32 cellular contexts compared by ENCODE assay signal in genomic region chr20:45999908-46000570, GRCh38. TPM values are rescaled to one million over a fixed set of nuclear protein-coding genes. Genes with fewer than 3 reads are reported as not detected.
A peak's percentile ranks its signal among the peaks of the same experiment; 100 is the strongest.
DNase-seq lines count a peak whose midpoint lies in the region; ATAC-seq and TF ChIP-seq lines count a peak whose summit lies in the region.
"Had no signal": no experiment of that assay in that cellular context is flagged by ENCODE, and none has a peak within 500 bp of the region (broad histone marks: within the 10 kb centered on the region; RNA-seq: fewer than 3 reads in every experiment).

No MANE protein-coding gene starts in this region.

- no peaks in the 10 kb centered on the region for H3K9me2 ChIP-seq in GM23338 (ENCODE audit: insufficient read depth)

- peak overlapping the region; percentile 29; the same call in 1 of the 2 replicates for H2AFZ ChIP-seq in GM23338

- H3K36me3 Mint-ChIP-seq in CD14-positive monocyte: peaks cover 11 to 20% of the 10 kb centered on the region in 2 donors
- no peaks in the 10 kb centered on the region for H3K36me3 Mint-ChIP-seq in GM23338 (ENCODE audit: low read depth)
- H3K36me3 Mint-ChIP-seq in chondrocyte (ENCODE audit: low read depth): no peaks in the 10 kb centered on the region
- no peaks in the 10 kb centered on the region for H3K36me3 Mint-ChIP-seq in nephron progenitor cell (ENCODE audit: low read depth)

- H3K4me1 Mint-ChIP-seq in CD14-positive monocyte (peaks cover 80% of the 10 kb centered on the region), GM23338 (peaks cover 44% of the 10 kb centered on the region), chondrocyte (ENCODE audit: low read depth) (no peaks in the 10 kb centered on the region), nephron progenitor cell (peaks cover 47% of the 10 kb centered on the region)

- ATAC-seq in GM23338: peak; percentile 45; the same call in 2 of the 3 replicates

- H3K36me3 ChIP-seq in GM23338 (ENCODE audit: insufficient read depth) (no peaks in the 10 kb centered on the region), MG63 (no peaks in the 10 kb centered on the region), BE2C (no peaks in the 10 kb centered on the region)
- H3K36me3 ChIP-seq: breast epithelium, esophagus squamous epithelium, HAP-1, SJSA1, uterus had no signal

- H3K27me3 Mint-ChIP-seq in CD14-positive monocyte (ENCODE audit: low read depth in 3 of 3): peaks cover 26 to 43% (median 35%) of the 10 kb centered on the region in 3 donors
- H3K27me3 Mint-ChIP-seq in GM23338 (ENCODE audit: insufficient read depth, low read depth, poor library complexity): peaks cover 6% of the 10 kb centered on the region
- H3K27me3 Mint-ChIP-seq in chondrocyte (ENCODE audit: low read depth): peaks cover 43% of the 10 kb centered on the region
- peaks cover 28% of the 10 kb centered on the region for H3K27me3 Mint-ChIP-seq in nephron progenitor cell (ENCODE audit: low read depth, poor library complexity)

- TF ChIP-seq CTCF in CD14-positive monocyte (IDR thresholded peaks at IDR 0.05): no peak
- TF ChIP-seq CTCF in GM23338 (conservative IDR thresholded peaks at IDR 0.05; ENCODE audit: low read depth in 2 of 2): no peak
- no peak for TF ChIP-seq CTCF in chondrocyte (IDR thresholded peaks at IDR 0.05)
- no peak for TF ChIP-seq CTCF in nephron progenitor cell (IDR thresholded peaks at IDR 0.05)
- TF ChIP-seq CTCF in BE2C (IDR thresholded peaks at IDR 0.05; ENCODE audit: low read depth, low read length): no peak

- H3K4me3 ChIP-seq in GM23338: no peak overlapping the region
- no peak overlapping the region for H3K4me3 ChIP-seq in MG63
- no peak overlapping the region for H3K4me3 ChIP-seq in BE2C (ENCODE audit: low read depth, low read length)
- H3K4me3 ChIP-seq: breast epithelium, esophagus squamous epithelium, HAP-1, SJSA1, testis, uterus had no signal

- peaks cover 0 to 5% (median 0%) of the 10 kb centered on the region in 7 donors for H3K9me3 Mint-ChIP-seq in CD14-positive monocyte
- no peaks in the 10 kb centered on the region; the same call in 2 of the 3 replicates for H3K9me3 Mint-ChIP-seq in GM23338
- H3K9me3 Mint-ChIP-seq in chondrocyte (ENCODE audit: low read depth): no peaks in the 10 kb centered on the region
- no peaks in the 10 kb centered on the region for H3K9me3 Mint-ChIP-seq in nephron progenitor cell
- H3K9me3 Mint-ChIP-seq: endodermal cell had no signal

- H3K4me3 Mint-ChIP-seq in CD14-positive monocyte (peak overlapping the region in 1 of 2 donors; percentile 77), GM23338 (no peak overlapping the region), chondrocyte (ENCODE audit: unreplicated experiment) (no peak overlapping the region), nephron progenitor cell (no peak overlapping the region)
- H3K4me3 Mint-ChIP-seq: endodermal cell had no signal

- DNase-seq in CD14-positive monocyte (ENCODE audit: low spot score) (no peak), GM23338 (ENCODE audit: low spot score) (no peak), chondrocyte (ENCODE audit: low spot score) (peak; percentile 82), nephron progenitor cell (no peak), MG63 (no peak), BE2C (no peak)
- DNase-seq in stimulated activated CD4-positive, alpha-beta T cell treated with anti-CD3 and anti-CD28 coated beads, Interleukin-12 subunit alpha, Interleukin-12 subunit beta, amount 100 ng/mL, for 4 hours: no peak
- DNase-seq: activated CD8-positive, alpha-beta memory T cell treated with anti-CD3 and anti-CD28 coated beads for 24 hours; activated gamma-delta T cell; amygdala; COR-L47; cortex of kidney; DMS79; esophagus squamous epithelium; foreskin melanocyte; GDM1; KG1; mesenchymal stem cell; NCI-H1436 treated with DMSO at 0.1 percent for 48 hours; NCI-H345; NCI-H748 treated with DMSO at 0.1 percent for 48 hours; occipital lobe; stimulated activated naive CD8-positive, alpha-beta T cell treated with anti-CD3 and anti-CD28 coated beads, Interleukin-15, Interleukin-2, amounts not matched to agents 100 U/mL and 50 U/mL, for 24 hours; testis; uterus had no signal

- no peaks in the 10 kb centered on the region for H4K20me1 ChIP-seq in GM23338 (replicated peaks; ENCODE audit: insufficient read depth)

- peaks cover 15% of the 10 kb centered on the region for H3F3A ChIP-seq in GM23338 (replicated peaks; ENCODE audit: low read depth)

- intact Hi-C loops in CD14-positive monocyte (cut with micrococcal nuclease): loop anchor here (10.0 kb wide), 1 partner anchor 205 kb away; no protein-coding TSS in a partner anchor

- H3K79me2 ChIP-seq in GM23338 (replicated peaks; ENCODE audit: insufficient read depth): no peaks in the 10 kb centered on the region

- H3K27ac ChIP-seq in GM23338 (ENCODE audit: low read depth): peak overlapping the region; percentile 82; the same call in 1 of the 2 replicates
- H3K27ac ChIP-seq: breast epithelium, esophagus squamous epithelium, SJSA1, testis, uterus had no signal

- H3K27ac Mint-ChIP-seq in CD14-positive monocyte: peak overlapping the region; percentile 38 to 99 (median 97)
- no peak overlapping the region for H3K27ac Mint-ChIP-seq in GM23338
- H3K27ac Mint-ChIP-seq in chondrocyte (ENCODE audit: unreplicated experiment): no peak overlapping the region
- peak overlapping the region; percentile 37 for H3K27ac Mint-ChIP-seq in nephron progenitor cell
- H3K27ac Mint-ChIP-seq: endodermal cell had no signal

- H3K9me3 ChIP-seq in MG63 (no peaks in the 10 kb centered on the region), BE2C (no peaks in the 10 kb centered on the region)
- H3K9me3 ChIP-seq: breast epithelium, esophagus squamous epithelium, HAP-1, SJSA1, testis, uterus had no signal

- H3K4me1 ChIP-seq in GM23338 (ENCODE audit: insufficient read depth): peaks cover 46% of the 10 kb centered on the region
- no peaks in the 10 kb centered on the region for H3K4me1 ChIP-seq in BE2C
- H3K4me1 ChIP-seq: breast epithelium, HAP-1, SJSA1, testis, uterus had no signal

- no peak overlapping the region for H3K4me2 ChIP-seq in GM23338

- H3K27me3 ChIP-seq in GM23338 (ENCODE audit: insufficient read depth) (no peaks in the 10 kb centered on the region), MG63 (0 out of 2 replicates have a peak, but pooled peaks cover 2% of the 10 kb centered on the region), BE2C (peaks cover 1% of the 10 kb centered on the region; the same call in 1 of the 2 replicates)
- H3K27me3 ChIP-seq: testis had no signal

TF ChIP-seq in GM23338, 12 proteins besides CTCF, POLR2A, EP300 and RAD21 (continues in another document):
- TF ChIP-seq JUNB (IDR thresholded peaks at IDR 0.05; ENCODE audit: unreplicated experiment) (no peak), CREB1 (CRISPR knock-in tag; IDR thresholded peaks at IDR 0.05; ENCODE audit: low read depth) (no peak), NANOG (IDR thresholded peaks at IDR 0.05; ENCODE audit: borderline replicate concordance) (no peak)

RNA-seq across cellular contexts. Expression of gene MMP9, which starts 8.7 kb away (rescaled TPM):
- polyA plus RNA-seq in CD14-positive monocyte (1 to 10 TPM in 1 of 2 donors, under 1 TPM in 1; 0.88 to 1.6 TPM), GM23338 (2016; fragmentation: Nextera tagmentation; extraction: Ambion mirVana) (4.1 and 4.3 TPM in 2 replicates)
- 5.4 and 5.8 TPM in 2 replicates for total RNA-seq in GM23338 (2014; rRNA removed; shearing (Covaris generic))
- total RNA-seq in chondrocyte: 2.1 to 2.2 TPM in 2 of 3 replicates, not detected in the other
- 0.07 TPM in 1 of 2 replicates, not detected in the other for total RNA-seq in MG63 (2014; rRNA removed; shearing (Covaris generic); ENCODE audit: low replicate concordance)
- not detected for polyA plus RNA-seq in BE2C (2012; ENCODE audit: insufficient read depth, insufficient read length, low read depth)
- total RNA-seq: HT-29, myocyte, occipital lobe, pulmonary artery endothelial cell, SJSA1 had no signal

RNA-seq across cellular contexts. Expression of gene ZNF335, which starts 28.0 kb away (rescaled TPM):
- polyA plus RNA-seq in CD14-positive monocyte (1 to 10 TPM; 2.7 to 3.1 TPM), GM23338 (2016; fragmentation: Nextera tagmentation; extraction: Ambion mirVana) (5.7 and 7.4 TPM in 2 replicates)
- 18.6 and 24.2 TPM in 2 replicates for total RNA-seq in GM23338 (2014; rRNA removed; shearing (Covaris generic))
- 14.2 to 18.3 TPM (median 14.6 TPM) in 3 replicates for total RNA-seq in chondrocyte
- 8.7 and 9.5 TPM in 2 replicates for total RNA-seq in MG63 (2014; rRNA removed; shearing (Covaris generic); ENCODE audit: low replicate concordance)
- 23.4 TPM for polyA plus RNA-seq in BE2C (2012; ENCODE audit: insufficient read depth, insufficient read length, low read depth)

RNA-seq across cellular contexts. Expression of gene SLC12A5, which starts 29.0 kb away (rescaled TPM):
- polyA plus RNA-seq in CD14-positive monocyte (not detected), GM23338 (2016; fragmentation: Nextera tagmentation; extraction: Ambion mirVana) (8.4 and 9.8 TPM in 2 replicates)
- total RNA-seq in GM23338 (2014; rRNA removed; shearing (Covaris generic)): 0.35 and 3.5 TPM in 2 replicates
- 0.89 to 2.1 TPM (median 1.9 TPM) in 3 replicates for total RNA-seq in chondrocyte
- total RNA-seq in MG63 (2014; rRNA removed; shearing (Covaris generic); ENCODE audit: low replicate concordance): 0.15 and 0.72 TPM in 2 replicates
- 9.0 TPM for polyA plus RNA-seq in BE2C (2012; ENCODE audit: insufficient read depth, insufficient read length, low read depth)
- total RNA-seq: esophagus squamous epithelium, HT-29, myocyte, SJSA1 had no signal

Comparison
In these comparisons a context has a peak if more than half of its experiments do, and no peak if none do; other contexts are left out.
1. H3K27ac Mint-ChIP-seq: peak in CD14-positive monocyte (7 of 7) and nephron progenitor cell (single experiment); none in GM23338 (single experiment) and chondrocyte (single experiment).